In the genomic region with DNA sequence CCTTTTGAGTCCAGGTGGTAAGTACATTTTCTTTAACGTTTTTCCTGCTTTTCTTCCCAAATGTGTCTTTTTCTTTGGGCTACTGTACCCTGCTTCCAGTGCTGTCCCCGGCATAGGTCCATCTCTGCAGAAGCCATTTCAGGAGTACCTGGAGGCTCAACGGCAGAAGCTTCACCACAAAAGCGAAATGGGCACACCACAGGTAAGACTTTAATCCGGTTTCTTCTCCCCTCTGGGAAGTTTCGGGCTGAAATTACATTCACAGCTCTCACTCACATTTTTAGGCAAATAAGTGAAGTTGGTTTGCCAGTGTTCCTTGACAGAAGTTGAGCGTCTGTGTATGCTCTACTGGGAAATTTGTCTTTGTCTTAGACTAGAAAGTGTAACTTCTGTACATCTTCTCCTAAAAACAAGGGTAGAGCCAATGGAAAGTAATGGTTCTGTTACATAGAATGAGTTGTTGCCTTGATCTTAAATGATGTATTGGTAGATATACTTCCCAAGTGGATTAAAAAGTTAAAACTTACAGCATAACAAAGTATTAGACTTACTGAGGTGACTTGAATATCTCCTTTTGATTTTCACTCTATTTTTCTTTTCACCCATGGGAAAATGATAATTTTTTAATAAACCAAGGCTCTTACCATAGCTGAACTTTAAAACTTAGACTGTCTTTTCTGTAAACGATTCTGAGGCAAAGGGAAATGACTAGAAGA, we compare ENCODE assay signal across 1 cellular context.
TF ChIP-seq lines count a peak whose summit lies in the region.

No MANE protein-coding gene starts in this region.

TF ChIP-seq in GM12878, 131 proteins besides CTCF, POLR2A, EP300 and RAD21 (continued from another document and continues in another):
- TF ChIP-seq, protein P1, sequence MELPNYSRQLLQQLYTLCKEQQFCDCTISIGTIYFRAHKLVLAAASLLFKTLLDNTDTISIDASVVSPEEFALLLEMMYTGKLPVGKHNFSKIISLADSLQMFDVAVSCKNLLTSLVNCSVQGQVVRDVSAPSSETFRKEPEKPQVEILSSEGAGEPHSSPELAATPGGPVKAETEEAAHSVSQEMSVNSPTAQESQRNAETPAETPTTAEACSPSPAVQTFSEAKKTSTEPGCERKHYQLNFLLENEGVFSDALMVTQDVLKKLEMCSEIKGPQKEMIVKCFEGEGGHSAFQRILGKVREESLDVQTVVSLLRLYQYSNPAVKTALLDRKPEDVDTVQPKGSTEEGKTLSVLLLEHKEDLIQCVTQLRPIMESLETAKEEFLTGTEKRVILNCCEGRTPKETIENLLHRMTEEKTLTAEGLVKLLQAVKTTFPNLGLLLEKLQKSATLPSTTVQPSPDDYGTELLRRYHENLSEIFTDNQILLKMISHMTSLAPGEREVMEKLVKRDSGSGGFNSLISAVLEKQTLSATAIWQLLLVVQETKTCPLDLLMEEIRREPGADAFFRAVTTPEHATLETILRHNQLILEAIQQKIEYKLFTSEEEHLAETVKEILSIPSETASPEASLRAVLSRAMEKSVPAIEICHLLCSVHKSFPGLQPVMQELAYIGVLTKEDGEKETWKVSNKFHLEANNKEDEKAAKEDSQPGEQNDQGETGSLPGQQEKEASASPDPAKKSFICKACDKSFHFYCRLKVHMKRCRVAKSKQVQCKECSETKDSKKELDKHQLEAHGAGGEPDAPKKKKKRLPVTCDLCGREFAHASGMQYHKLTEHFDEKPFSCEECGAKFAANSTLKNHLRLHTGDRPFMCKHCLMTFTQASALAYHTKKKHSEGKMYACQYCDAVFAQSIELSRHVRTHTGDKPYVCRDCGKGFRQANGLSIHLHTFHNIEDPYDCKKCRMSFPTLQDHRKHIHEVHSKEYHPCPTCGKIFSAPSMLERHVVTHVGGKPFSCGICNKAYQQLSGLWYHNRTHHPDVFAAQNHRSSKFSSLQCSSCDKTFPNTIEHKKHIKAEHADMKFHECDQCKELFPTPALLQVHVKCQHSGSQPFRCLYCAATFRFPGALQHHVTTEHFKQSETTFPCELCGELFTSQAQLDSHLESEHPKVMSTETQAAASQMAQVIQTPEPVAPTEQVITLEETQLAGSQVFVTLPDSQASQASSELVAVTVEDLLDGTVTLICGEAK (IDR thresholded peaks at IDR 0.05; ENCODE audit: borderline replicate concordance): no peak
- no peak for TF ChIP-seq SREBF1 (IDR thresholded peaks at IDR 0.05; ENCODE audit: low read length)
- TF ChIP-seq, protein P2, sequence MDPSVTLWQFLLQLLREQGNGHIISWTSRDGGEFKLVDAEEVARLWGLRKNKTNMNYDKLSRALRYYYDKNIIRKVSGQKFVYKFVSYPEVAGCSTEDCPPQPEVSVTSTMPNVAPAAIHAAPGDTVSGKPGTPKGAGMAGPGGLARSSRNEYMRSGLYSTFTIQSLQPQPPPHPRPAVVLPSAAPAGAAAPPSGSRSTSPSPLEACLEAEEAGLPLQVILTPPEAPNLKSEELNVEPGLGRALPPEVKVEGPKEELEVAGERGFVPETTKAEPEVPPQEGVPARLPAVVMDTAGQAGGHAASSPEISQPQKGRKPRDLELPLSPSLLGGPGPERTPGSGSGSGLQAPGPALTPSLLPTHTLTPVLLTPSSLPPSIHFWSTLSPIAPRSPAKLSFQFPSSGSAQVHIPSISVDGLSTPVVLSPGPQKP (IDR thresholded peaks at IDR 0.05; ENCODE audit: low read depth, low read length): no peak
- TF ChIP-seq PAX8 (IDR thresholded peaks at IDR 0.05): peak; percentile 92
- TF ChIP-seq, protein P3, sequence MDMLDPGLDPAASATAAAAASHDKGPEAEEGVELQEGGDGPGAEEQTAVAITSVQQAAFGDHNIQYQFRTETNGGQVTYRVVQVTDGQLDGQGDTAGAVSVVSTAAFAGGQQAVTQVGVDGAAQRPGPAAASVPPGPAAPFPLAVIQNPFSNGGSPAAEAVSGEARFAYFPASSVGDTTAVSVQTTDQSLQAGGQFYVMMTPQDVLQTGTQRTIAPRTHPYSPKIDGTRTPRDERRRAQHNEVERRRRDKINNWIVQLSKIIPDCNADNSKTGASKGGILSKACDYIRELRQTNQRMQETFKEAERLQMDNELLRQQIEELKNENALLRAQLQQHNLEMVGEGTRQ (IDR thresholded peaks at IDR 0.05; ENCODE audit: borderline replicate concordance, low read depth, low read length): no peak
- TF ChIP-seq ZNF217 (IDR thresholded peaks at IDR 0.05): no peak
- TF ChIP-seq, protein P4, sequence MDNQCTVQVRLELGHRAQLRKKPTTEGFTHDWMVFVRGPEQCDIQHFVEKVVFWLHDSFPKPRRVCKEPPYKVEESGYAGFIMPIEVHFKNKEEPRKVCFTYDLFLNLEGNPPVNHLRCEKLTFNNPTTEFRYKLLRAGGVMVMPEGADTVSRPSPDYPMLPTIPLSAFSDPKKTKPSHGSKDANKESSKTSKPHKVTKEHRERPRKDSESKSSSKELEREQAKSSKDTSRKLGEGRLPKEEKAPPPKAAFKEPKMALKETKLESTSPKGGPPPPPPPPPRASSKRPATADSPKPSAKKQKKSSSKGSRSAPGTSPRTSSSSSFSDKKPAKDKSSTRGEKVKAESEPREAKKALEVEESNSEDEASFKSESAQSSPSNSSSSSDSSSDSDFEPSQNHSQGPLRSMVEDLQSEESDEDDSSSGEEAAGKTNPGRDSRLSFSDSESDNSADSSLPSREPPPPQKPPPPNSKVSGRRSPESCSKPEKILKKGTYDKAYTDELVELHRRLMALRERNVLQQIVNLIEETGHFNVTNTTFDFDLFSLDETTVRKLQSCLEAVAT (IDR thresholded peaks at IDR 0.05): peak; percentile 99
- TF ChIP-seq CEBPB (IDR thresholded peaks at IDR 0.05; ENCODE audit: borderline replicate concordance in 1 of 2, low read depth in 2 of 2, low read length in 2 of 2): no peak
- no peak for TF ChIP-seq MXI1 (IDR thresholded peaks at IDR 0.05; ENCODE audit: low read depth, low read length)
- TF ChIP-seq NFYA (IDR thresholded peaks at IDR 0.05; ENCODE audit: borderline replicate concordance, low read depth, low read length): no peak
- TF ChIP-seq BRCA1 (IDR thresholded peaks at IDR 0.05; ENCODE audit: low read depth, low read length): no peak
- 0 out of 2 replicates have a peak, but pooled peaks have one; percentile 11 for TF ChIP-seq ZBED1 (IDR thresholded peaks at IDR 0.05; ENCODE audit: borderline replicate concordance)
- 0 out of 2 replicates have a peak, but pooled peaks have one; percentile 44 for TF ChIP-seq BMI1 (IDR thresholded peaks at IDR 0.05; ENCODE audit: borderline replicate concordance)
- TF ChIP-seq KDM1A (IDR thresholded peaks at IDR 0.05; ENCODE audit: borderline replicate concordance): no peak
- TF ChIP-seq SPI1 (IDR thresholded peaks at IDR 0.05; ENCODE audit: borderline replicate concordance, insufficient read depth, low read depth, low read length): no peak
- TF ChIP-seq, protein P5, sequence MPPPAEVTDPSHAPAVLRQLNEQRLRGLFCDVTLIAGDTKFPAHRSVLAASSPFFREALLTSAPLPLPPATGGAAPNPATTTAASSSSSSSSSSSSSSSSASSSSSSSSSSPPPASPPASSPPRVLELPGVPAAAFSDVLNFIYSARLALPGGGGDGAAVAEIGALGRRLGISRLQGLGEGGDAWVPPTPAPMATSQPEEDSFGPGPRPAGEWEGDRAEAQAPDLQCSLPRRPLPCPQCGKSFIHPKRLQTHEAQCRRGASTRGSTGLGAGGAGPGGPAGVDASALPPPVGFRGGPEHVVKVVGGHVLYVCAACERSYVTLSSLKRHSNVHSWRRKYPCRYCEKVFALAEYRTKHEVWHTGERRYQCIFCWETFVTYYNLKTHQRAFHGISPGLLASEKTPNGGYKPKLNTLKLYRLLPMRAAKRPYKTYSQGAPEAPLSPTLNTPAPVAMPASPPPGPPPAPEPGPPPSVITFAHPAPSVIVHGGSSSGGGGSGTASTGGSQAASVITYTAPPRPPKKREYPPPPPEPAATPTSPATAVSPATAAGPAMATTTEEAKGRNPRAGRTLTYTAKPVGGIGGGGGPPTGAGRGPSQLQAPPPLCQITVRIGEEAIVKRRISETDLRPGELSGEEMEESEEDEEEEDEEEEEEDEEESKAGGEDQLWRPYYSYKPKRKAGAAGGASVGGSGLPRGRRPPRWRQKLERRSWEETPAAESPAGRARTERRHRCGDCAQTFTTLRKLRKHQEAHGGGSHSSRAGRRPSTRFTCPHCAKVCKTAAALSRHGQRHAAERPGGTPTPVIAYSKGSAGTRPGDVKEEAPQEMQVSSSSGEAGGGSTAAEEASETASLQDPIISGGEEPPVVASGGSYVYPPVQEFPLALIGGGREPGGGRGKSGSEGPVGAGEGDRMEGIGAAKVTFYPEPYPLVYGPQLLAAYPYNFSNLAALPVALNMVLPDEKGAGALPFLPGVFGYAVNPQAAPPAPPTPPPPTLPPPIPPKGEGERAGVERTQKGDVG (CRISPR knock-in tag; IDR thresholded peaks at IDR 0.05): 0 out of 2 replicates have a peak, but pooled peaks have one; percentile 68
- peak in 1 of 2 experiments; percentile 55; a peak in 2 of 4 replicates for TF ChIP-seq IKZF2 (IDR thresholded peaks at IDR 0.05)
- TF ChIP-seq SMAD5 (IDR thresholded peaks at IDR 0.05; ENCODE audit: low read depth): peak; percentile 82; the same call in 1 of the 2 replicates
- TF ChIP-seq POLR2AphosphoS2 (IDR thresholded peaks at IDR 0.05; ENCODE audit: low read depth, low read length): no peak; the same call in 1 of the 2 replicates
- TF ChIP-seq YY1 (IDR thresholded peaks at IDR 0.05; ENCODE audit: low read depth, low read length): peak; percentile 66
- TF ChIP-seq FOXM1 (IDR thresholded peaks at IDR 0.05; ENCODE audit: low read depth, low read length): no peak; the same call in 1 of the 2 replicates
- TF ChIP-seq TAF1 (IDR thresholded peaks at IDR 0.05; ENCODE audit: borderline replicate concordance, low read depth, low read length): no peak
- peak; percentile 61; the same call in 1 of the 2 replicates for TF ChIP-seq TBL1XR1 (IDR thresholded peaks at IDR 0.05; ENCODE audit: low read depth, low read length)
- no peak for TF ChIP-seq MYB (IDR thresholded peaks at IDR 0.05; ENCODE audit: borderline replicate concordance, low read depth, low read length)
- no peak for TF ChIP-seq TARDBP (IDR thresholded peaks at IDR 0.05; ENCODE audit: borderline replicate concordance)
- TF ChIP-seq GABPA (IDR thresholded peaks at IDR 0.05; ENCODE audit: low read depth): no peak
- no peak for TF ChIP-seq ESRRA (IDR thresholded peaks at IDR 0.05; ENCODE audit: low read length)
- no peak for TF ChIP-seq RAD51 (IDR thresholded peaks at IDR 0.05)
- TF ChIP-seq FOS (IDR thresholded peaks at IDR 0.05; ENCODE audit: borderline replicate concordance, extremely low read depth, insufficient read length): no peak
- TF ChIP-seq ZZZ3 (IDR thresholded peaks at IDR 0.05; ENCODE audit: control insufficient read depth, insufficient read length, low read depth): no peak
- TF ChIP-seq LARP7 (IDR thresholded peaks at IDR 0.05): peak; percentile 29; the same call in 1 of the 2 replicates
- TF ChIP-seq HDGF (IDR thresholded peaks at IDR 0.05): no peak
- peak; percentile 0 to 34; a peak in 1 of 4 replicates for TF ChIP-seq BHLHE40 (IDR thresholded peaks at IDR 0.05; ENCODE audit: borderline replicate concordance in 1 of 2, low read depth in 2 of 2, low read length in 1 of 2)
- TF ChIP-seq, protein P6, sequence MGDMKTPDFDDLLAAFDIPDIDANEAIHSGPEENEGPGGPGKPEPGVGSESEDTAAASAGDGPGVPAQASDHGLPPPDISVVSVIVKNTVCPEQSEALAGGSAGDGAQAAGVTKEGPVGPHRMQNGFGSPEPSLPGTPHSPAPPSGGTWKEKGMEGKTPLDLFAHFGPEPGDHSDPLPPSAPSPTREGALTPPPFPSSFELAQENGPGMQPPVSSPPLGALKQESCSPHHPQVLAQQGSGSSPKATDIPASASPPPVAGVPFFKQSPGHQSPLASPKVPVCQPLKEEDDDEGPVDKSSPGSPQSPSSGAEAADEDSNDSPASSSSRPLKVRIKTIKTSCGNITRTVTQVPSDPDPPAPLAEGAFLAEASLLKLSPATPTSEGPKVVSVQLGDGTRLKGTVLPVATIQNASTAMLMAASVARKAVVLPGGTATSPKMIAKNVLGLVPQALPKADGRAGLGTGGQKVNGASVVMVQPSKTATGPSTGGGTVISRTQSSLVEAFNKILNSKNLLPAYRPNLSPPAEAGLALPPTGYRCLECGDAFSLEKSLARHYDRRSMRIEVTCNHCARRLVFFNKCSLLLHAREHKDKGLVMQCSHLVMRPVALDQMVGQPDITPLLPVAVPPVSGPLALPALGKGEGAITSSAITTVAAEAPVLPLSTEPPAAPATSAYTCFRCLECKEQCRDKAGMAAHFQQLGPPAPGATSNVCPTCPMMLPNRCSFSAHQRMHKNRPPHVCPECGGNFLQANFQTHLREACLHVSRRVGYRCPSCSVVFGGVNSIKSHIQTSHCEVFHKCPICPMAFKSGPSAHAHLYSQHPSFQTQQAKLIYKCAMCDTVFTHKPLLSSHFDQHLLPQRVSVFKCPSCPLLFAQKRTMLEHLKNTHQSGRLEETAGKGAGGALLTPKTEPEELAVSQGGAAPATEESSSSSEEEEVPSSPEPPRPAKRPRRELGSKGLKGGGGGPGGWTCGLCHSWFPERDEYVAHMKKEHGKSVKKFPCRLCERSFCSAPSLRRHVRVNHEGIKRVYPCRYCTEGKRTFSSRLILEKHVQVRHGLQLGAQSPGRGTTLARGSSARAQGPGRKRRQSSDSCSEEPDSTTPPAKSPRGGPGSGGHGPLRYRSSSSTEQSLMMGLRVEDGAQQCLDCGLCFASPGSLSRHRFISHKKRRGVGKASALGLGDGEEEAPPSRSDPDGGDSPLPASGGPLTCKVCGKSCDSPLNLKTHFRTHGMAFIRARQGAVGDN (IDR thresholded peaks at IDR 0.05): no peak
- no peak for TF ChIP-seq YBX1 (IDR thresholded peaks at IDR 0.05)
- TF ChIP-seq CREB1 (IDR thresholded peaks at IDR 0.05; ENCODE audit: low read depth): no peak
- TF ChIP-seq, protein P7, sequence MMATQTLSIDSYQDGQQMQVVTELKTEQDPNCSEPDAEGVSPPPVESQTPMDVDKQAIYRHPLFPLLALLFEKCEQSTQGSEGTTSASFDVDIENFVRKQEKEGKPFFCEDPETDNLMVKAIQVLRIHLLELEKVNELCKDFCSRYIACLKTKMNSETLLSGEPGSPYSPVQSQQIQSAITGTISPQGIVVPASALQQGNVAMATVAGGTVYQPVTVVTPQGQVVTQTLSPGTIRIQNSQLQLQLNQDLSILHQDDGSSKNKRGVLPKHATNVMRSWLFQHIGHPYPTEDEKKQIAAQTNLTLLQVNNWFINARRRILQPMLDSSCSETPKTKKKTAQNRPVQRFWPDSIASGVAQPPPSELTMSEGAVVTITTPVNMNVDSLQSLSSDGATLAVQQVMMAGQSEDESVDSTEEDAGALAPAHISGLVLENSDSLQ (IDR thresholded peaks at IDR 0.05): no peak
- TF ChIP-seq KAT2A (conservative IDR thresholded peaks at IDR 0.05; ENCODE audit: control insufficient read depth, low read depth, low read length): no peak
- no peak for TF ChIP-seq ZNF24 (IDR thresholded peaks at IDR 0.05)
- TF ChIP-seq MEF2B (IDR thresholded peaks at IDR 0.05; ENCODE audit: partially characterized antibody, poor library complexity, severe bottlenecking): no peak
- peak; percentile 95 for TF ChIP-seq CHD1 (IDR thresholded peaks at IDR 0.05; ENCODE audit: low read depth, low read length)
- TF ChIP-seq ZNF384 (IDR thresholded peaks at IDR 0.05; ENCODE audit: borderline replicate concordance, low read depth, low read length): no peak
- peak; percentile 83 for TF ChIP-seq ZSCAN29 (IDR thresholded peaks at IDR 0.05)
